8 cellular contexts compared by ENCODE assay signal in genomic region chr12:31325877-31326631, GRCh38. TPM values are rescaled to one million over a fixed set of nuclear protein-coding genes. Genes with fewer than 3 reads are reported as not detected.
A peak's percentile ranks its signal among the peaks of the same experiment; 100 is the strongest.
DNase-seq lines count a peak whose midpoint lies in the region; ATAC-seq, FAIRE-seq and TF ChIP-seq lines count a peak whose summit lies in the region.

Gene SINHCAF (minus strand): TSS chr12:31326150. CDS start chr12:31298204, 27,946 bp downstream.

- peak within 1 kb of the TSS; percentile 85 to 95 for H3K27ac Mint-ChIP-seq in natural killer cell treated with Interleukin-12 subunit alpha and Interleukin-12 subunit beta and Interleukin-15 and Interleukin-18, amount 100 ng/mL, for 72 hours

- H3K79me2 ChIP-seq in Loucy (ENCODE audit: insufficient read depth, low read length) = peaks cover 48% of the 10 kb centered on the region

- no peaks in the 10 kb centered on the region for H3K9me2 ChIP-seq in Loucy (replicated peaks; ENCODE audit: low read depth, low read length)

- H3K4me3 ChIP-seq in Loucy (ENCODE audit: low read length, poor library complexity, severe bottlenecking) (peak within 1 kb of the TSS; percentile 97), fibroblast of pulmonary artery (replicated peaks; ENCODE audit: low read depth, low read length) (peak within 1 kb of the TSS; percentile 95)

- no peaks in the 10 kb centered on the region for H3K9me3 ChIP-seq in Loucy (ENCODE audit: insufficient read depth, low read depth, low read length)

- H3K4me1 Mint-ChIP-seq in natural killer cell treated with Interleukin-12 subunit alpha and Interleukin-12 subunit beta and Interleukin-15 and Interleukin-18, amount 100 ng/mL, for 72 hours (ENCODE audit: low read depth in 2 of 2) = peaks cover 29 to 31% of the 10 kb centered on the region in 2 donors

- H3K4me1 ChIP-seq in Loucy (ENCODE audit: insufficient read depth, low read length, poor library complexity, severe bottlenecking) = peaks cover 27% of the 10 kb centered on the region

- no peaks in the 10 kb centered on the region for H3F3A ChIP-seq in Loucy (ENCODE audit: low read depth)

- H2AFZ ChIP-seq in Loucy (ENCODE audit: low read length) = peak within 1 kb of the TSS; percentile 91

- peak within 1 kb of the TSS; percentile 82 for H3K4me2 ChIP-seq in Loucy (ENCODE audit: low read depth, low read length, poor library complexity, severe bottlenecking)

- no peaks in the 10 kb centered on the region for H3K9me3 Mint-ChIP-seq in natural killer cell treated with Interleukin-12 subunit alpha and Interleukin-12 subunit beta and Interleukin-15 and Interleukin-18, amount 100 ng/mL, for 72 hours

- peak within 1 kb of the TSS; percentile 83 for H3K4me3 Mint-ChIP-seq in natural killer cell treated with Interleukin-12 subunit alpha and Interleukin-12 subunit beta and Interleukin-15 and Interleukin-18, amount 100 ng/mL, for 72 hours

- H3K36me3 Mint-ChIP-seq in natural killer cell treated with Interleukin-12 subunit alpha and Interleukin-12 subunit beta and Interleukin-15 and Interleukin-18, amount 100 ng/mL, for 72 hours = no peaks in the 10 kb centered on the region

- DNase-seq in EL (peak; percentile 99), H54 (ENCODE audit: insufficient read length, low spot score) (peak; percentile 88), fibroblast of pulmonary artery (ENCODE audit: low read depth) (peak; percentile 98)
- peak; percentile 99 for DNase-seq in activated T-helper 9 cell treated with anti-CD3 and anti-CD28 coated beads, Interleukin-2, amount 50 U/mL, for 16 hours (ENCODE audit: low read depth)
- peak; percentile 99 for DNase-seq in natural killer cell treated with Interleukin-12 subunit alpha and Interleukin-12 subunit beta and Interleukin-15 and Interleukin-18, amount 100 ng/mL, for 72 hours (ENCODE audit: low spot score)
- peak; percentile 99 for DNase-seq in stimulated activated naive CD8-positive, alpha-beta T cell treated with anti-CD3 and anti-CD28 coated beads, Interleukin-15, Interleukin-2, amounts not matched to agents 100 U/mL and 50 U/mL, for 24 hours

- H3K27me3 Mint-ChIP-seq in natural killer cell treated with Interleukin-12 subunit alpha and Interleukin-12 subunit beta and Interleukin-15 and Interleukin-18, amount 100 ng/mL, for 72 hours = no peaks in the 10 kb centered on the region

- H3K27me3 ChIP-seq in Loucy (ENCODE audit: insufficient read depth, low read length, poor library complexity, severe bottlenecking) = peaks cover 10% of the 10 kb centered on the region

- peak within 1 kb of the TSS; percentile 98 for H3K9ac ChIP-seq in Loucy (ENCODE audit: low read depth, low read length, poor library complexity, severe bottlenecking)

- TF ChIP-seq CTCF in Loucy (conservative IDR thresholded peaks at IDR 0.05; ENCODE audit: low read length) (no peak), fibroblast of pulmonary artery (IDR thresholded peaks at IDR 0.05; ENCODE audit: low read length, missing control alignments) (no peak)

- H4K20me1 ChIP-seq in Loucy (ENCODE audit: insufficient read depth, low read length, poor library complexity, severe bottlenecking) = peaks cover 26% of the 10 kb centered on the region

- peak; percentile 78 for FAIRE-seq in H54 (lab: Jason Lieb, UNC)

- no peaks in the 10 kb centered on the region for H3K36me3 ChIP-seq in Loucy (ENCODE audit: insufficient read depth, low read length)

- ATAC-seq in natural killer cell treated with Interleukin-12 subunit alpha and Interleukin-12 subunit beta and Interleukin-15 and Interleukin-18, amount 100 ng/mL, for 72 hours = peak; percentile 88 to 91
- ATAC-seq in stimulated activated naive CD8-positive, alpha-beta T cell treated with anti-CD3 and anti-CD28 coated beads, Interleukin-15, Interleukin-2, amounts not matched to agents 100 U/mL and 50 U/mL, for 24 hours = peak; percentile 65

- TF ChIP-seq POLR2A in H54 (IDR thresholded peaks at IDR 0.05; ENCODE audit: low read depth, low read length) (peak; percentile 54; the same call in 1 of the 2 replicates), Raji (IDR thresholded peaks at IDR 0.05; ENCODE audit: insufficient read depth, low read depth, low read length) (peak; percentile 99)

RNA-seq across cellular contexts. Expression of gene SINHCAF, which starts in this region (rescaled TPM):
- 100 to 1,000 TPM in 1 of 2 donors, 10 to 100 TPM in 1; 91.5 to 111 TPM for total RNA-seq in natural killer cell treated with Interleukin-12 subunit alpha and Interleukin-12 subunit beta and Interleukin-15 and Interleukin-18, amount 100 ng/mL, for 72 hours

Comparison
In these comparisons a context has a peak if more than half of its experiments do, and no peak if none do; other contexts are left out.
1. Peak in every context shown above with its lines: DNase-seq, ATAC-seq and H3K4me3 ChIP-seq.